ENCODE assay signal across 7 cellular contexts in genomic region chr16:88924834-88925539, GRCh38. TPM values are rescaled to one million over a fixed set of nuclear protein-coding genes. Genes with fewer than 3 reads are reported as not detected.
A peak's percentile ranks its signal among the peaks of the same experiment; 100 is the strongest.
DNase-seq lines count a peak whose midpoint lies in the region; ATAC-seq and TF ChIP-seq lines count a peak whose summit lies in the region.

No MANE protein-coding gene starts in this region.

- DNase-seq in GM04504 (ENCODE audit: low read depth): peak; percentile 73
- DNase-seq in HK-2 (ENCODE audit: unreplicated experiment): peak; percentile 88
- peak; percentile 82 for DNase-seq in RWPE1 (ENCODE audit: low spot score)
- DNase-seq in psoas muscle: peak; percentile 78 to 85
- no peak for DNase-seq in thyroid gland

- TF ChIP-seq CTCF in RWPE1 (conservative IDR thresholded peaks at IDR 0.05; ENCODE audit: low read depth) (peak; percentile 23), psoas muscle (IDR thresholded peaks at IDR 0.05) (peak; percentile 27), thyroid gland (IDR thresholded peaks at IDR 0.05) (peak in 1 of 6 experiments; percentile 17)

- CTCF ChIA-PET in RWPE1 (lab: Yijun Ruan, JAX): no interaction called here

- ATAC-seq in esophagus mucosa (peak; percentile 55), psoas muscle (peak; percentile 82 to 91 (median 90)), GM21526 (IDR thresholded peaks at IDR 0.05; ENCODE audit: low FRiP score, unreplicated experiment) (no peak)

- no peak overlapping the region for H3K27ac ChIP-seq in RWPE1
- H3K27ac ChIP-seq in psoas muscle: peak overlapping the region; percentile 46
- H3K27ac ChIP-seq in thyroid gland: no peak overlapping the region

- no peak for TF ChIP-seq POLR2A in thyroid gland (IDR thresholded peaks at IDR 0.05)

- H3K9me3 ChIP-seq in psoas muscle (no peaks in the 10 kb centered on the region), thyroid gland (no peaks in the 10 kb centered on the region)

- H3K4me1 ChIP-seq in psoas muscle: peaks cover 36% of the 10 kb centered on the region
- peaks cover 0 to 23% of the 10 kb centered on the region in 2 donors for H3K4me1 ChIP-seq in thyroid gland

- POLR2A ChIA-PET in RWPE1 (lab: Yijun Ruan, JAX; ENCODE audit: low non-redundant PET): no interaction called here

- intact Hi-C loops in psoas muscle (cut with DNase I): no loop called here
- intact Hi-C loops in thyroid gland (cut with DNase I): no loop called here

- H3K36me3 ChIP-seq in psoas muscle (ENCODE audit: insufficient read depth in 1 of 2, low read depth in 1 of 2) (no peaks in the 10 kb centered on the region), thyroid gland (no peaks in the 10 kb centered on the region)

- 22 to 27% (median 27%) methylated on average over 16 to 30 of the region's 30 CpGs for WGBS in psoas muscle, 3 donors
- WGBS in thyroid gland, 2 donors: 63 to 66% methylated on average over 12 to 25 of the region's 30 CpGs

- H3K27me3 ChIP-seq in psoas muscle (ENCODE audit: insufficient read depth in 3 of 3, low read length in 2 of 3): peaks cover 0 to 15% (median 0%) of the 10 kb centered on the region in 3 donors
- H3K27me3 ChIP-seq in thyroid gland: no peaks in the 10 kb centered on the region

- peak overlapping the region; percentile 15 for H3K4me3 ChIP-seq in psoas muscle
- no peak overlapping the region for H3K4me3 ChIP-seq in thyroid gland (replicated peaks in 1 of 3)

RNA-seq across cellular contexts. Expression of gene CBFA2T3, which starts 52.0 kb away (rescaled TPM):
- total RNA-seq in esophagus mucosa: 1.1 TPM
- total RNA-seq in psoas muscle: 10 to 100 TPM in 1 of 4 donors, 1 to 10 TPM in 3; 4.7 to 15.0 (median 6.7) TPM
- 1 to 10 TPM; 2.6 to 6.0 (median 3.4) TPM for polyA plus RNA-seq in psoas muscle
- total RNA-seq in thyroid gland: 1 to 10 TPM; 1.3 to 3.8 (median 2.6) TPM

RNA-seq across cellular contexts. Expression of gene PABPN1L, which starts 58.5 kb away (rescaled TPM):
- not detected for total RNA-seq in esophagus mucosa
- total RNA-seq in psoas muscle: not detected
- polyA plus RNA-seq in psoas muscle: not detected
- total RNA-seq in thyroid gland: not detected

Comparison
In these comparisons a context has a peak if more than half of its experiments do, and no peak if none do; other contexts are left out.
1. DNase-seq: peak in GM04504 (single experiment), HK-2 (single experiment), RWPE1 (single experiment) and psoas muscle (2 of 2); none in thyroid gland (0 of 2).